ENCODE assay signal across 9 cellular contexts in the genomic region with DNA sequence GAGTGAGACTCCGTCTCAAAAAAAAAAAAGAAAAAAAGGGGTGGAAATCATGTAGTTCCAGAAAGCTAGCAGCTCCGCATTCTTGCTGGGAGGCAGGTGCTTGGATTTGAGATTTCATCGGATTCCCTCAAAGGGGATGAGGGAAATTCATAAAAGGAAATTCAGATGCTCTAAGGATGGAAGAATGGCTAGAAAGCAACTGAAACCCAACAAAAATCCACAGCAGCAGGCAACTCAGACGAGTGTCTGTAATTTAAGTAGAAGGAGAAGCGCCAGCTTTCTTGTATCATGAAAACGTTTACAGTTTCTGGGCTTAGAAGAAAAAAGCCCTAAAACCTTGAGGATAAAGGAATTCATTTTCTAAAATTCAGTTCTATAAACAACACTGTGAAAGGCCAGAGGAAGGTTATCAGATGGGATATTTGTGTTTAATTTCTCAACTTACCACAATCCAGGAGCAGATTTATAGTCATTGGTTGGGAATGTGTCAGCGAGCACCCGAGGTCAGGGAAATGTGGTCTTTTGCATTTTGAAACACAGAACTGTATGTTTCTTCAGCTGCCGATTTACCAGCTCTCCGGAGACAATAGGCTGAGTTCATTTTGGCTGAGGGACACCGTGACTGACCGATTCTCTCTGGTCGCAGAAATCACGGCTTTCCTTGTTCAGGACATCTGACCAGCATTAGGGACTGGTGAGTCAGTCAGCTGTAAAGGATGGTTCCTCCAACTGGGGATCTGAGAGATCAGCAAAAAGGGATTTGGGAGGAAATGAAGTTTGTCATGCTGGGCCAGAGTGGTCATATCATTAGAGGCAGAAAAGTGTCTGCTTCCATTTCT.
DNase-seq lines count a peak whose midpoint lies in the region; ATAC-seq and TF ChIP-seq lines count a peak whose summit lies in the region.
"Had no signal": no experiment of that assay in that cellular context is flagged by ENCODE, and none has a peak within 500 bp of the region (broad histone marks: within the 10 kb centered on the region; RNA-seq: fewer than 3 reads in every experiment).

No MANE protein-coding gene starts in this region.

- 41% methylated on average over 14 of the region's 14 CpGs for WGBS in suprapubic skin

- CTCF ChIA-PET in MCF 10A (lab: Yijun Ruan, JAX) = interaction anchor here (0.5 to 1.4 kb wide), 3 partner anchors 8 to 33 kb away, joined by 3 to 6 read pairs (median 4); no protein-coding TSS in a partner anchor

- TF ChIP-seq CTCF in HFF-Myc (IDR thresholded peaks at IDR 0.05; ENCODE audit: low read depth, low read length, missing control alignments) (no peak), MCF 10A (IDR thresholded peaks at IDR 0.05; ENCODE audit: unreplicated experiment) (no peak), suprapubic skin (IDR thresholded peaks at IDR 0.05) (no peak), WERI-Rb-1 (IDR thresholded peaks at IDR 0.05; ENCODE audit: low read depth, low read length) (no peak)

- H3K4me3 ChIP-seq in HFF-Myc (replicated peaks; ENCODE audit: low read depth, low read length) (no peak overlapping the region), suprapubic skin (no peak overlapping the region), WERI-Rb-1 (ENCODE audit: low read depth, low read length) (no peak overlapping the region)

- H3K27ac Mint-ChIP-seq in MCF 10A (ENCODE audit: low read depth, unreplicated experiment) = peak overlapping the region; percentile 93
- no peak overlapping the region for H3K27ac Mint-ChIP-seq in stimulated activated naive B cell treated with anti-CD40 and anti-IgM and Interleukin-4, amounts not matched to agents 10 μg/mL and 1 μg/mL and 100 μg/mL, for 72 hours
- H3K27ac Mint-ChIP-seq: dendritic cell treated with granulocyte-macrophage colony-stimulating factor and Interleukin-4, amounts not matched to agents 40 ng/mL and 50 ng/mL, for 4 days had no signal

- no TSS peak for BruUV-seq in MCF 10A (replicated peaks; lab: Mats Ljungman, UMichigan)

- no peaks in the 10 kb centered on the region for H3K36me3 Mint-ChIP-seq in MCF 10A (ENCODE audit: insufficient read depth, unreplicated experiment)
- H3K36me3 Mint-ChIP-seq in stimulated activated naive B cell treated with anti-CD40 and anti-IgM and Interleukin-4, amounts not matched to agents 10 μg/mL and 1 μg/mL and 100 μg/mL, for 72 hours = no peaks in the 10 kb centered on the region

- H3K27me3 ChIP-seq in suprapubic skin (no peaks in the 10 kb centered on the region), WERI-Rb-1 (ENCODE audit: insufficient read depth, low read depth, severe bottlenecking) (no peaks in the 10 kb centered on the region)

- no peaks in the 10 kb centered on the region for H3K36me3 ChIP-seq in suprapubic skin
- no peaks in the 10 kb centered on the region for H3K36me3 ChIP-seq in WERI-Rb-1

- H3K9me3 ChIP-seq in suprapubic skin (no peaks in the 10 kb centered on the region), WERI-Rb-1 (ENCODE audit: severe bottlenecking) (no peaks in the 10 kb centered on the region)

- no peak for TF ChIP-seq EP300 in suprapubic skin (IDR thresholded peaks at IDR 0.05)

- H3K4me1 Mint-ChIP-seq in MCF 10A (ENCODE audit: insufficient read depth, unreplicated experiment) = peaks cover 44% of the 10 kb centered on the region
- H3K4me1 Mint-ChIP-seq in stimulated activated naive B cell treated with anti-CD40 and anti-IgM and Interleukin-4, amounts not matched to agents 10 μg/mL and 1 μg/mL and 100 μg/mL, for 72 hours = peaks cover 0 to 2% of the 10 kb centered on the region in 2 donors

- intact Hi-C loops in MCF 10A (cut with micrococcal nuclease) = no loop called here

- TF ChIP-seq POLR2A in suprapubic skin (IDR thresholded peaks at IDR 0.05) = no peak

- no peak for ATAC-seq in stimulated activated naive B cell treated with anti-CD40 and anti-IgM and Interleukin-4, amounts not matched to agents 10 μg/mL and 1 μg/mL and 100 μg/mL, for 72 hours (replicated peaks)
- ATAC-seq in GM19395 (IDR thresholded peaks at IDR 0.05; ENCODE audit: unreplicated experiment) = no peak

- peak; percentile 79 for DNase-seq in HFF-Myc (ENCODE audit: extremely low read depth, low read depth)
- DNase-seq in MCF 10A (ENCODE audit: unreplicated experiment) = peak; percentile 85
- peak; percentile 76 for DNase-seq in kidney tubule cell (ENCODE audit: low spot score)
- no peak for DNase-seq in suprapubic skin (ENCODE audit: low spot score in 2 of 2)
- no peak for DNase-seq in activated T-cell treated with anti-CD3 and anti-CD28 coated beads, Interleukin-2, amount 50 U/mL, for 1 hour
- DNase-seq in stimulated activated naive B cell treated with anti-CD40 and anti-IgM and Interleukin-4, amounts not matched to agents 10 μg/mL and 1 μg/mL and 100 μg/mL, for 72 hours = no peak
- no peak for DNase-seq in WERI-Rb-1

- peaks cover 35% of the 10 kb centered on the region for H3K4me1 ChIP-seq in suprapubic skin

- peak overlapping the region; percentile 55 for H3K4me3 Mint-ChIP-seq in MCF 10A (ENCODE audit: unreplicated experiment)
- no peak overlapping the region for H3K4me3 Mint-ChIP-seq in stimulated activated naive B cell treated with anti-CD40 and anti-IgM and Interleukin-4, amounts not matched to agents 10 μg/mL and 1 μg/mL and 100 μg/mL, for 72 hours
- H3K4me3 Mint-ChIP-seq: dendritic cell treated with granulocyte-macrophage colony-stimulating factor and Interleukin-4, amounts not matched to agents 40 ng/mL and 50 ng/mL, for 4 days had no signal

- H3K27ac ChIP-seq in suprapubic skin (peak overlapping the region; percentile 67), WERI-Rb-1 (no peak overlapping the region)

- POLR2A ChIA-PET in MCF 10A (lab: Yijun Ruan, JAX) = interaction anchor here (0.6 to 12.2 kb wide), 26 partner anchors 9 to 126 kb away, joined by 3 to 114 read pairs (median 4); no protein-coding TSS in a partner anchor

- no peaks in the 10 kb centered on the region for H3K27me3 Mint-ChIP-seq in MCF 10A (ENCODE audit: insufficient read depth, unreplicated experiment)
- H3K27me3 Mint-ChIP-seq in stimulated activated naive B cell treated with anti-CD40 and anti-IgM and Interleukin-4, amounts not matched to agents 10 μg/mL and 1 μg/mL and 100 μg/mL, for 72 hours = peaks cover 46 to 51% of the 10 kb centered on the region in 2 donors

- H3K9me3 Mint-ChIP-seq in MCF 10A (ENCODE audit: unreplicated experiment) = no peaks in the 10 kb centered on the region
- H3K9me3 Mint-ChIP-seq in stimulated activated naive B cell treated with anti-CD40 and anti-IgM and Interleukin-4, amounts not matched to agents 10 μg/mL and 1 μg/mL and 100 μg/mL, for 72 hours = no peaks in the 10 kb centered on the region
- H3K9me3 Mint-ChIP-seq: dendritic cell treated with granulocyte-macrophage colony-stimulating factor and Interleukin-4, amounts not matched to agents 40 ng/mL and 50 ng/mL, for 4 days had no signal

Comparison
In these comparisons a context has a peak if more than half of its experiments do, and no peak if none do; other contexts are left out.
1. DNase-seq: peak in HFF-Myc (single experiment), MCF 10A (single experiment) and kidney tubule cell (single experiment); none in suprapubic skin (0 of 2), activated T-cell treated with anti-CD3 and anti-CD28 coated beads, Interleukin-2, amount 50 U/mL, for 1 hour (single experiment), stimulated activated naive B cell treated with anti-CD40 and anti-IgM and Interleukin-4, amounts not matched to agents 10 μg/mL and 1 μg/mL and 100 μg/mL, for 72 hours (single experiment) and WERI-Rb-1 (single experiment).